7 cellular contexts compared by ENCODE assay signal in genomic region chr19:36796714-36796999, GRCh38. TPM values are rescaled to one million over a fixed set of nuclear protein-coding genes. Genes with fewer than 3 reads are reported as not detected.
A peak's percentile ranks its signal among the peaks of the same experiment; 100 is the strongest.
DNase-seq lines count a peak whose midpoint lies in the region; ATAC-seq and TF ChIP-seq lines count a peak whose summit lies in the region.

No MANE protein-coding gene starts in this region.

- H3K9me2 ChIP-seq in GM23248 (ENCODE audit: insufficient read depth), result no peaks in the 10 kb centered on the region

- H3K4me3 ChIP-seq in GM23248, result peak overlapping the region; percentile 85
- peak overlapping the region; percentile 79 for H3K4me3 ChIP-seq in right cardiac atrium (ENCODE audit: low read length)
- H3K4me3 ChIP-seq in spleen, result peak overlapping the region; percentile 72 to 98 (median 88)

- peak overlapping the region; percentile 54 for H3K4me2 ChIP-seq in GM23248 (ENCODE audit: unreplicated experiment)

- TF ChIP-seq CTCF in spleen (IDR thresholded peaks at IDR 0.05 in 8 of 11, conservative IDR thresholded peaks at IDR 0.05 in 3 of 11), result no peak

- H3F3A ChIP-seq in GM23248 (ENCODE audit: insufficient read depth), result no peaks in the 10 kb centered on the region

- ATAC-seq in right cardiac atrium (no peak), HG03457 (IDR thresholded peaks at IDR 0.05; ENCODE audit: unreplicated experiment) (no peak)

- peak overlapping the region; percentile 86 for H2AFZ ChIP-seq in GM23248

- no peaks in the 10 kb centered on the region for H4K20me1 ChIP-seq in GM23248 (ENCODE audit: insufficient read depth)

- TF ChIP-seq POLR2A in spleen (IDR thresholded peaks at IDR 0.05), result no peak

- H3K9me3 Mint-ChIP-seq in activated CD4-positive, alpha-beta memory T cell treated with anti-CD3 and anti-CD28 coated beads for 36 hours, result peaks cover 57% of the 10 kb centered on the region

- 35 to 36% methylated on average over 14 to 19 of the region's 19 CpGs for WGBS in GM23248 (ENCODE audit: low coverage in 1 of 2, low lambda C conversion rate in 2 of 2, missing lambda C conversion rate in 2 of 2), 2 experiments
- WGBS in right cardiac atrium, result 11% methylated on average over 19 of the region's 19 CpGs
- WGBS in spleen, 5 donors, result 10 to 22% (median 19%) methylated on average over 19 of the region's 19 CpGs

- H3K27ac ChIP-seq in GM23248 (peak overlapping the region; percentile 84), right cardiac atrium (ENCODE audit: low read length) (no peak overlapping the region), spleen (peak overlapping the region; percentile 75 to 90 (median 88))

- peaks cover 35% of the 10 kb centered on the region for H3K79me2 ChIP-seq in GM23248 (ENCODE audit: insufficient read depth)

- H3K27me3 ChIP-seq in GM23248 (replicated peaks; ENCODE audit: insufficient read depth) (no peaks in the 10 kb centered on the region), right cardiac atrium (ENCODE audit: control insufficient read depth, insufficient read depth) (no peaks in the 10 kb centered on the region), spleen (replicated peaks in 1 of 7) (no peaks in the 10 kb centered on the region)

- intact Hi-C loops in activated CD4-positive, alpha-beta memory T cell treated with anti-CD3 and anti-CD28 coated beads for 36 hours (cut with micrococcal nuclease), result no loop called here
- intact Hi-C loops in right cardiac atrium (cut with DNase I), result no loop called here
- intact Hi-C loops in spleen (cut with DNase I; ENCODE audit: low total_unique reads), result loop anchor here (5.0 kb wide), 1 partner anchor 419 kb away; the partner anchor contains the start of gene ZFP14

- peaks cover 5% of the 10 kb centered on the region for H3K27me3 Mint-ChIP-seq in activated CD4-positive, alpha-beta memory T cell treated with anti-CD3 and anti-CD28 coated beads for 36 hours

- H3K9ac ChIP-seq in GM23248, result peak overlapping the region; percentile 78

- H3K36me3 ChIP-seq in GM23248 (ENCODE audit: low read depth) (no peaks in the 10 kb centered on the region), spleen (peaks cover 7 to 32% (median 16%) of the 10 kb centered on the region in 6 donors)

- no peaks in the 10 kb centered on the region for H3K4me1 ChIP-seq in GM23248 (ENCODE audit: insufficient read depth)
- no peaks in the 10 kb centered on the region for H3K4me1 ChIP-seq in right cardiac atrium (ENCODE audit: control insufficient read depth, insufficient read depth, low read length)
- peaks cover 6 to 24% (median 10%) of the 10 kb centered on the region in 6 donors for H3K4me1 ChIP-seq in spleen

- CTCF ChIA-PET in activated CD4-positive, alpha-beta memory T cell treated with anti-CD3 and anti-CD28 coated beads for 36 hours (lab: Charles Lee), result no interaction called here

- DNase-seq in GM23248 (no peak), right cardiac atrium (peak in 2 of 3 donors; percentile 46 to 54), spleen (no peak), islet precursor cell (no peak), pons (ENCODE audit: low spot score) (no peak)
- DNase-seq in activated CD4-positive, alpha-beta memory T cell treated with anti-CD3 and anti-CD28 coated beads for 36 hours, result no peak

- peak overlapping the region; percentile 89 for H3K27ac Mint-ChIP-seq in activated CD4-positive, alpha-beta memory T cell treated with anti-CD3 and anti-CD28 coated beads for 36 hours

- peaks cover 11% of the 10 kb centered on the region for H3K4me1 Mint-ChIP-seq in activated CD4-positive, alpha-beta memory T cell treated with anti-CD3 and anti-CD28 coated beads for 36 hours (ENCODE audit: low read depth)

- H3K9me3 ChIP-seq in GM23248 (ENCODE audit: low read depth), result no peaks in the 10 kb centered on the region
- no peaks in the 10 kb centered on the region for H3K9me3 ChIP-seq in right cardiac atrium (ENCODE audit: control insufficient read depth, low read length)
- H3K9me3 ChIP-seq in spleen, result peaks cover 2 to 92% (median 85%) of the 10 kb centered on the region in 8 donors

- peak overlapping the region; percentile 80 for H3K4me3 Mint-ChIP-seq in activated CD4-positive, alpha-beta memory T cell treated with anti-CD3 and anti-CD28 coated beads for 36 hours

- H3K36me3 Mint-ChIP-seq in activated CD4-positive, alpha-beta memory T cell treated with anti-CD3 and anti-CD28 coated beads for 36 hours, result peaks cover 49% of the 10 kb centered on the region

- POLR2A ChIA-PET in activated CD4-positive, alpha-beta memory T cell treated with anti-CD3 and anti-CD28 coated beads for 36 hours (lab: Charles Lee), result interaction anchor here (1.0 to 1.2 kb wide), 2 partner anchors 52 to 54 kb away, joined by 4 to 5 read pairs; no protein-coding TSS in a partner anchor

- in situ Hi-C loops in GM23248 (cut with MboI), result no loop called here

RNA-seq across cellular contexts. Expression of gene ZNF850, which starts 24.1 kb away (rescaled TPM):
- total RNA-seq in GM23248 (2014; rRNA removed; shearing (Covaris generic)), result 1.2 and 1.5 TPM in 2 replicates
- polyA plus RNA-seq in GM23248 (2016; fragmentation: Nextera tagmentation; extraction: Ambion mirVana) (0.29 and 0.75 TPM in 2 replicates), right cardiac atrium (1.2 TPM), spleen (under 1 TPM; 0.36 to 0.51 (median 0.46) TPM)
- total RNA-seq in activated CD4-positive, alpha-beta memory T cell treated with anti-CD3 and anti-CD28 coated beads for 36 hours, result 1 to 10 TPM; 6.7 TPM
- total RNA-seq in right cardiac atrium (1 to 10 TPM; 4.0 to 4.7 (median 4.5) TPM), spleen (1 to 10 TPM; 3.1 to 7.8 (median 4.6) TPM)

RNA-seq across cellular contexts. Expression of gene ZNF790, which starts 41.5 kb away (rescaled TPM):
- total RNA-seq in GM23248 (2014; rRNA removed; shearing (Covaris generic)), result 6.1 and 6.3 TPM in 2 replicates
- 4.1 and 4.2 TPM in 2 replicates for polyA plus RNA-seq in GM23248 (2016; fragmentation: Nextera tagmentation; extraction: Ambion mirVana)
- 1 to 10 TPM; 6.1 to 6.9 TPM for total RNA-seq in activated CD4-positive, alpha-beta memory T cell treated with anti-CD3 and anti-CD28 coated beads for 36 hours
- 10 to 100 TPM in 3 of 4 donors, 1 to 10 TPM in 1; 9.6 to 12.5 (median 11.0) TPM for total RNA-seq in right cardiac atrium
- polyA plus RNA-seq in right cardiac atrium, result 4.3 TPM
- total RNA-seq in spleen, result 10 to 100 TPM in 1 of 7 donors, 1 to 10 TPM in 6; 4.0 to 11.2 (median 8.3) TPM
- 1 to 10 TPM; 1.8 to 3.0 (median 2.9) TPM for polyA plus RNA-seq in spleen

RNA-seq across cellular contexts. Expression of gene ZNF345, which starts 54.0 kb away (rescaled TPM):
- 1.7 and 5.7 TPM in 2 replicates for total RNA-seq in GM23248 (2014; rRNA removed; shearing (Covaris generic))
- polyA plus RNA-seq in GM23248 (2016; fragmentation: Nextera tagmentation; extraction: Ambion mirVana), result 3.2 and 4.6 TPM in 2 replicates
- 1 to 10 TPM; 3.8 to 4.2 TPM for total RNA-seq in activated CD4-positive, alpha-beta memory T cell treated with anti-CD3 and anti-CD28 coated beads for 36 hours
- total RNA-seq in right cardiac atrium, result 1 to 10 TPM; 2.1 to 3.9 (median 3.6) TPM
- 2.6 TPM for polyA plus RNA-seq in right cardiac atrium
- total RNA-seq in spleen, result 10 to 100 TPM in 3 of 7 donors, 1 to 10 TPM in 4; 4.8 to 18.2 (median 9.8) TPM
- polyA plus RNA-seq in spleen, result 1 to 10 TPM; 2.7 to 4.6 (median 3.3) TPM

Comparison
In these comparisons a context has a peak if more than half of its experiments do, and no peak if none do; other contexts are left out.
1. DNase-seq: peak in right cardiac atrium (2 of 3); none in GM23248 (single experiment), activated CD4-positive, alpha-beta memory T cell treated with anti-CD3 and anti-CD28 coated beads for 36 hours (single experiment), spleen (single experiment), islet precursor cell (single experiment) and pons (single experiment).
2. Peak in every context shown above with its lines, with median percentiles within 50 percentile points of each other: H3K4me3 ChIP-seq.